ENCODE assay signal across 10 cellular contexts in genomic region chr7:135942614-135943013, GRCh38. TPM values are rescaled to one million over a fixed set of nuclear protein-coding genes. Genes with fewer than 3 reads are reported as not detected.
A peak's percentile ranks its signal among the peaks of the same experiment; 100 is the strongest.
DNase-seq lines count a peak whose midpoint lies in the region; ATAC-seq and TF ChIP-seq lines count a peak whose summit lies in the region.
"Had no signal": no experiment of that assay in that cellular context is flagged by ENCODE, and none has a peak within 500 bp of the region (broad histone marks: within the 10 kb centered on the region; RNA-seq: fewer than 3 reads in every experiment).

No MANE protein-coding gene starts in this region.

- DNase-seq in stimulated activated effector memory CD8-positive, alpha-beta T cell treated with anti-CD3 and anti-CD28 coated beads, Interleukin-12 subunit alpha, Interleukin-12 subunit beta, amount 100 ng/mL, for 72 hours (ENCODE audit: low spot score in 2 of 2) = no peak
- DNase-seq in CD14-positive monocyte (ENCODE audit: low spot score) (no peak), ecto neural progenitor cell (ENCODE audit: low spot score) (no peak), putamen (ENCODE audit: low spot score) (no peak)
- DNase-seq: activated CD4-positive, alpha-beta memory T cell treated with anti-CD3 and anti-CD28 coated beads for 36 hours; activated naive CD8-positive, alpha-beta T cell treated with anti-CD3 and anti-CD28 coated beads, Interleukin-2, amount 10 ng/mL, durations not matched to agents 7 days and 5 days had no signal

- no peak overlapping the region for H3K4me3 Mint-ChIP-seq in stimulated activated effector memory CD8-positive, alpha-beta T cell treated with anti-CD3 and anti-CD28 coated beads, Interleukin-12 subunit alpha, Interleukin-12 subunit beta, amount 100 ng/mL, for 72 hours
- H3K4me3 Mint-ChIP-seq in CD14-positive monocyte = no peak overlapping the region
- H3K4me3 Mint-ChIP-seq: activated CD4-positive, alpha-beta memory T cell treated with anti-CD3 and anti-CD28 coated beads for 36 hours; activated naive CD8-positive, alpha-beta T cell treated with anti-CD3 and anti-CD28 coated beads, Interleukin-2, amount 10 ng/mL, durations not matched to agents 7 days and 5 days had no signal

- no peak for TF ChIP-seq CTCF in CD14-positive monocyte (IDR thresholded peaks at IDR 0.05)

- no peaks in the 10 kb centered on the region for H3K27me3 Mint-ChIP-seq in CD14-positive monocyte (ENCODE audit: low read depth in 3 of 3)
- H3K27me3 Mint-ChIP-seq: activated CD4-positive, alpha-beta memory T cell treated with anti-CD3 and anti-CD28 coated beads for 36 hours; activated naive CD8-positive, alpha-beta T cell treated with anti-CD3 and anti-CD28 coated beads, Interleukin-2, amount 10 ng/mL, durations not matched to agents 7 days and 5 days had no signal

- H3K27ac Mint-ChIP-seq in stimulated activated effector memory CD8-positive, alpha-beta T cell treated with anti-CD3 and anti-CD28 coated beads, Interleukin-12 subunit alpha, Interleukin-12 subunit beta, amount 100 ng/mL, for 72 hours = peak overlapping the region; percentile 10
- no peak overlapping the region for H3K27ac Mint-ChIP-seq in CD14-positive monocyte
- H3K27ac Mint-ChIP-seq: activated CD4-positive, alpha-beta memory T cell treated with anti-CD3 and anti-CD28 coated beads for 36 hours; activated naive CD8-positive, alpha-beta T cell treated with anti-CD3 and anti-CD28 coated beads, Interleukin-2, amount 10 ng/mL, durations not matched to agents 7 days and 5 days had no signal

- no peaks in the 10 kb centered on the region for H3K9me3 Mint-ChIP-seq in stimulated activated effector memory CD8-positive, alpha-beta T cell treated with anti-CD3 and anti-CD28 coated beads, Interleukin-12 subunit alpha, Interleukin-12 subunit beta, amount 100 ng/mL, for 72 hours
- H3K9me3 Mint-ChIP-seq in CD14-positive monocyte = no peaks in the 10 kb centered on the region
- H3K9me3 Mint-ChIP-seq: activated CD4-positive, alpha-beta memory T cell treated with anti-CD3 and anti-CD28 coated beads for 36 hours; activated naive CD8-positive, alpha-beta T cell treated with anti-CD3 and anti-CD28 coated beads, Interleukin-2, amount 10 ng/mL, durations not matched to agents 7 days and 5 days had no signal

- H3K36me3 Mint-ChIP-seq in stimulated activated effector memory CD8-positive, alpha-beta T cell treated with anti-CD3 and anti-CD28 coated beads, Interleukin-12 subunit alpha, Interleukin-12 subunit beta, amount 100 ng/mL, for 72 hours = peaks cover 23% of the 10 kb centered on the region
- peaks cover 35 to 36% of the 10 kb centered on the region in 2 donors for H3K36me3 Mint-ChIP-seq in CD14-positive monocyte

- intact Hi-C loops in CD14-positive monocyte (cut with micrococcal nuclease) = loop anchor here in 1 of 2 donors (5.0 kb wide), 1 partner anchor 35 kb away; the partner anchor contains the start of gene MTPN

- peaks cover 44% of the 10 kb centered on the region for H3K4me1 Mint-ChIP-seq in stimulated activated effector memory CD8-positive, alpha-beta T cell treated with anti-CD3 and anti-CD28 coated beads, Interleukin-12 subunit alpha, Interleukin-12 subunit beta, amount 100 ng/mL, for 72 hours
- peaks cover 5% of the 10 kb centered on the region for H3K4me1 Mint-ChIP-seq in CD14-positive monocyte

- peak; percentile 49 for ATAC-seq in GM18873 (IDR thresholded peaks at IDR 0.05; ENCODE audit: low FRiP score, unreplicated experiment)
- ATAC-seq in GM21619 (IDR thresholded peaks at IDR 0.05; ENCODE audit: unreplicated experiment) = peak; percentile 72
- ATAC-seq in HG03103 (IDR thresholded peaks at IDR 0.05; ENCODE audit: low read depth, unreplicated experiment) = peak; percentile 59
- ATAC-seq in stimulated activated effector memory CD8-positive, alpha-beta T cell treated with anti-CD3 and anti-CD28 coated beads, Interleukin-12 subunit alpha, Interleukin-12 subunit beta, amount 100 ng/mL, for 72 hours = peak; percentile 70
- ATAC-seq: sciatic nerve had no signal

RNA-seq across cellular contexts. Expression of gene MTPN, which starts 34.5 kb away (rescaled TPM):
- polyA plus RNA-seq in CD14-positive monocyte = 100 to 1,000 TPM; 142 to 156 TPM
